Comparison of ENCODE assay signal across 16 cellular contexts in the genomic region with DNA sequence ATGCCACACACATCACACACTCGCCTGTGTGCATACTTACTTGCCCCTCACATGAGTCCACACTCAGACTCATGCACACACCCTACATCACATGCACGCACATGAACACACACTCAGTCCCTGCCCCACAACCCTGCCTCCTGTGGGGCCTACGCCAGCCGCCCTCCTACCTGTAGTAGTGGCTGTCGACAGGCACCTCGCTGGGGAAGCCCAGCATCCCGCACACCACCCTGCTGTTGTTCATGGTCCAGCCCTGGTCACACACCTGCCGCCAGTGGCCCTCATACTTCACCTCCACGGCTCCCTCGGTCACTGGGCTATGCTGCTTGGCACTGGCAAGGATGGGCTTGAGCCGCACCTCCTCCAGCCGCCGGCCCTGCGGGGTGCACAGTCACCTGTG. TPM values are rescaled to one million over a fixed set of nuclear protein-coding genes. Genes with fewer than 3 reads are reported as not detected.
"Had no signal": no experiment of that assay in that cellular context is flagged by ENCODE, and none has a peak within 500 bp of the region (broad histone marks: within the 10 kb centered on the region; RNA-seq: fewer than 3 reads in every experiment).

No MANE protein-coding gene starts in this region.

- H3K4me1 Mint-ChIP-seq: activated B cell treated with CpG ODN at 0.5 μM for 24 hours had no signal

- H3K4me3 Mint-ChIP-seq: activated B cell treated with CpG ODN at 0.5 μM for 24 hours; activated CD8-positive, alpha-beta T cell treated with anti-CD3 and anti-CD28 coated beads for 36 hours; naive thymus-derived CD8-positive, alpha-beta T cell; T-helper 1 cell treated with Interleukin-12 subunit alpha and Interleukin-12 subunit beta and Interleukin-4 antibody, amounts not matched to agents 30 μg/mL and 1 μg/mL, for 36 hours had no signal

- H3K27ac ChIP-seq: psoas muscle, sigmoid colon, stomach, vagina had no signal

- ATAC-seq: activated CD8-positive, alpha-beta T cell treated with anti-CD3 and anti-CD28 coated beads for 36 hours; left lobe of liver; naive thymus-derived CD8-positive, alpha-beta T cell; psoas muscle had no signal

- H3K27me3 ChIP-seq: sigmoid colon, vagina had no signal

- H3K27me3 Mint-ChIP-seq: activated CD8-positive, alpha-beta T cell treated with anti-CD3 and anti-CD28 coated beads for 36 hours had no signal

- H3K27ac Mint-ChIP-seq: activated B cell treated with CpG ODN at 0.5 μM for 24 hours; activated CD8-positive, alpha-beta T cell treated with anti-CD3 and anti-CD28 coated beads for 36 hours; T-helper 1 cell treated with Interleukin-12 subunit alpha and Interleukin-12 subunit beta and Interleukin-4 antibody, amounts not matched to agents 30 μg/mL and 1 μg/mL, for 36 hours had no signal

- H3K9me3 ChIP-seq: mucosa of descending colon, psoas muscle, sigmoid colon, stomach, vagina had no signal

- DNase-seq: activated B cell treated with CpG ODN at 0.5 μM for 24 hours; activated CD4-positive, alpha-beta T cell treated with anti-CD3 and anti-CD28 coated beads for 48 hours; activated CD8-positive, alpha-beta T cell treated with anti-CD3 and anti-CD28 coated beads for 36 hours; aorta; mucosa of descending colon; naive thymus-derived CD8-positive, alpha-beta T cell; occipital lobe; psoas muscle; sigmoid colon; stimulated activated CD4-positive, alpha-beta T cell treated with anti-CD3 and anti-CD28 coated beads, Interleukin-1b, Interleukin-23, amount 100 ng/mL, for 48 hours; stomach had no signal

- FAIRE-seq: endometrium, islet of Langerhans had no signal

- H3K9me3 Mint-ChIP-seq: activated B cell treated with CpG ODN at 0.5 μM for 24 hours; activated CD8-positive, alpha-beta T cell treated with anti-CD3 and anti-CD28 coated beads for 36 hours; naive thymus-derived CD8-positive, alpha-beta T cell; T-helper 1 cell treated with Interleukin-12 subunit alpha and Interleukin-12 subunit beta and Interleukin-4 antibody, amounts not matched to agents 30 μg/mL and 1 μg/mL, for 36 hours had no signal

- H3K4me3 ChIP-seq: mucosa of descending colon, psoas muscle, sigmoid colon, stomach, vagina had no signal

- H3K36me3 ChIP-seq: vagina had no signal

RNA-seq across cellular contexts. Expression of a gene that starts 7.2 kb away (rescaled TPM):
- total RNA-seq: activated B cell treated with CpG ODN at 0.5 μM for 24 hours; activated CD8-positive, alpha-beta T cell treated with anti-CD3 and anti-CD28 coated beads for 36 hours; naive thymus-derived CD8-positive, alpha-beta T cell had no signal
